In the genomic region with DNA sequence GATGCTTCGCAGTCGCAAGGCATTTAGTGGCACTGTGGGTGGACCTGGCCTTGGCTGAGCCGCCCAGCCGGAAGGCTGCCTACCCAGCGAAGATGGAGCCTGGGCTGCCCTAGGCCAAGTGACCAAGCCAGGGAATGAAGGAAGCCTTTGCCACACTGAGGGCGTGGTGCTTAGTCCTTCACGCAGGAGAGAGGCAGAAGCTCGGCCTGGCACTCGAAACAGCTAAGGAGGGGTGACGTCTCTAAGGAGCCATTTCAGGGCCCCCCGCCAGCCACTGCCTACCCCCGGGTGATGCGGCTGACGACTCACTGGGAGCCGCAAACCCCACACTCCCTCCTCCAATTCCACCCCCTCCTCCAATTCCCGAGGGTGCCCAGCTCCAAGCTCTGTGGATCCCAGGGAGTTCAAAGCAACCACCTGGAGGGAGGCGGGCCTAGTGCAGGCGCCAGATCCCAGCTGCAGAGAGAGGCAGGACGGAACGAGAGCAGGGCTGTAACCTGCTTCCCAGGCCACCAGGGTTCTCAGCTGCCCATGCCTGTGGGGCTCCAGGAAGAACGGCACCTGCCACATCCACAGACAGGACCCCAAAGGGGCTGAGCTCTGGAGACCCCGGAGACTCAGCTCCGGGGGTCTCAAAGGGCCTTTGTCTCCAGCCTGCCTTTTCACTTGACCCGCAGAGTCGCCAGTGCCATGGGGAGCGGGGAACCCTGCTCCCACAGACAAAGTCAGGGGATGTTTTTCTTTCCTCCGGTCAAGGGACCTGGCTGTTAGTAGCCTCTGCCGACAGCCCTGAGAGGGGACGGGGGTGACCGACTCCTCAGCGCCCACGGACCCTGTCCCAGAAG, we compare ENCODE assay signal across 8 cellular contexts.
DNase-seq lines count a peak whose midpoint lies in the region; ATAC-seq and TF ChIP-seq lines count a peak whose summit lies in the region.

No MANE protein-coding gene starts in this region.

- peak overlapping the region; percentile 74 for H3K4me3 Mint-ChIP-seq in activated naive CD4-positive, alpha-beta T cell treated with anti-CD3 and anti-CD28 coated beads for 36 hours

- no peak overlapping the region for H3K27ac ChIP-seq in SJSA1

- no peaks in the 10 kb centered on the region for H3K36me3 ChIP-seq in SJSA1

- no peak for TF ChIP-seq CTCF in foreskin fibroblast (IDR thresholded peaks at IDR 0.05; ENCODE audit: low read depth, low read length)

- peak overlapping the region; percentile 53 for H3K4me3 ChIP-seq in SJSA1
- H3K4me3 ChIP-seq in foreskin fibroblast (ENCODE audit: low read depth in 1 of 2, low read length in 2 of 2), result peak overlapping the region; percentile 61 to 65

- H3K36me3 Mint-ChIP-seq in activated naive CD4-positive, alpha-beta T cell treated with anti-CD3 and anti-CD28 coated beads for 36 hours (ENCODE audit: low read depth), result no peaks in the 10 kb centered on the region

- peak; percentile 13 for DNase-seq in activated naive CD4-positive, alpha-beta T cell treated with anti-CD3 and anti-CD28 coated beads for 36 hours
- no peak for DNase-seq in activated naive CD4-positive, alpha-beta T cell (lab: John Stamatoyannopoulos, UW)
- DNase-seq in SJSA1 (ENCODE audit: low read depth in 1 of 2, low spot score in 2 of 2) (no peak), foreskin fibroblast (no peak), retina (peak; percentile 60), mucosa of gallbladder (ENCODE audit: low spot score) (no peak)
- DNase-seq in central memory CD4-positive, alpha-beta T cell, result no peak

- intact Hi-C loops in activated naive CD4-positive, alpha-beta T cell treated with anti-CD3 and anti-CD28 coated beads for 36 hours (cut with micrococcal nuclease), result no loop called here

- H3K4me1 Mint-ChIP-seq in activated naive CD4-positive, alpha-beta T cell treated with anti-CD3 and anti-CD28 coated beads for 36 hours (ENCODE audit: low read depth), result peaks cover 10% of the 10 kb centered on the region

- H3K4me1 ChIP-seq in SJSA1 (replicated peaks), result peaks cover 21% of the 10 kb centered on the region

- H3K27me3 Mint-ChIP-seq in activated naive CD4-positive, alpha-beta T cell treated with anti-CD3 and anti-CD28 coated beads for 36 hours (ENCODE audit: low read depth), result no peaks in the 10 kb centered on the region

- H3K27me3 ChIP-seq in SJSA1 (replicated peaks), result peaks cover 13% of the 10 kb centered on the region; the same call in 1 of the 2 replicates

- H3K9me3 ChIP-seq in SJSA1 (replicated peaks), result no peaks in the 10 kb centered on the region

- no peak for ATAC-seq in HG03280 (IDR thresholded peaks at IDR 0.05; ENCODE audit: unreplicated experiment)

- no peaks in the 10 kb centered on the region for H3K9me3 Mint-ChIP-seq in activated naive CD4-positive, alpha-beta T cell treated with anti-CD3 and anti-CD28 coated beads for 36 hours

- CTCF ChIA-PET in activated naive CD4-positive, alpha-beta T cell treated with anti-CD3 and anti-CD28 coated beads for 36 hours (lab: Charles Lee), result interaction anchor here (1.0 to 1.3 kb wide), 3 partner anchors 12 to 91 kb away, joined by 3 to 4 read pairs (median 3); no protein-coding TSS in a partner anchor

- H3K27ac Mint-ChIP-seq in activated naive CD4-positive, alpha-beta T cell treated with anti-CD3 and anti-CD28 coated beads for 36 hours, result peak overlapping the region; percentile 18

Comparison
In these comparisons a context has a peak if more than half of its experiments do, and no peak if none do; other contexts are left out.
1. DNase-seq: peak in activated naive CD4-positive, alpha-beta T cell treated with anti-CD3 and anti-CD28 coated beads for 36 hours (single experiment) and retina (single experiment); none in activated naive CD4-positive, alpha-beta T cell (0 of 4), SJSA1 (0 of 2), foreskin fibroblast (0 of 2), mucosa of gallbladder (single experiment) and central memory CD4-positive, alpha-beta T cell (single experiment).